Comparison of ENCODE assay signal across 19 cellular contexts in the genomic region with DNA sequence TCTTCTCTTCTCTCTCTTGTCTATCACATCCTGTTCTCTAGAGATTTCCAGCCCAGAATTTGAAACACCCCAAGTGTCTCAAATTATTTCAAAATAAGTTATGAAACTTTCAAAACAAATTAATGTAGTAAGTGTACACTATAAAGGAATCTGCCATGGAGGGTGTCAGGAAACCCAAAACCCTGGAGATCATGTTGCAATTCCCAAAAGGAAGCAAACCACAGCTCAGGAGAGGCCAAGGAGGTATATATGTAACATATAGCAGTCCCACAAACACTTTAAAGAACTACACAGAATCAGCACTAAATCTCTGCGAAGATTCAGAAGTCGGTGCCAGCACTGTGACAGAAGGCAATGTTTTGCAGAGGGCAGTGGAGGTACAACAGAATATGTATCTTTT. TPM values are rescaled to one million over a fixed set of nuclear protein-coding genes. Genes with fewer than 3 reads are reported as not detected.
DNase-seq lines count a peak whose midpoint lies in the region; TF ChIP-seq lines count a peak whose summit lies in the region.
"Had no signal": no experiment of that assay in that cellular context is flagged by ENCODE, and none has a peak within 500 bp of the region (broad histone marks: within the 10 kb centered on the region; RNA-seq: fewer than 3 reads in every experiment).

No MANE protein-coding gene starts in this region.

- TF ChIP-seq CTCF in MM.1S (IDR thresholded peaks at IDR 0.05; ENCODE audit: low read length) (no peak), choroid plexus epithelial cell (conservative IDR thresholded peaks at IDR 0.05; ENCODE audit: low read depth, low read length) (no peak), progenitor cell of endocrine pancreas (IDR thresholded peaks at IDR 0.05; ENCODE audit: unreplicated experiment) (no peak)

- no peaks in the 10 kb centered on the region for H3K9me2 ChIP-seq in MM.1S (replicated peaks; ENCODE audit: insufficient read depth, low read length)

- no peaks in the 10 kb centered on the region for H3K27me3 Mint-ChIP-seq in progenitor cell of endocrine pancreas

- no peaks in the 10 kb centered on the region for H3K79me2 ChIP-seq in MM.1S (ENCODE audit: low read length)

- H3K4me1 ChIP-seq in MM.1S (ENCODE audit: low read length) = peaks cover 9% of the 10 kb centered on the region
- H3K4me1 ChIP-seq: right lobe of liver had no signal

- no peak overlapping the region for H3K9ac ChIP-seq in MM.1S (ENCODE audit: low read length)

- H3K4me3 ChIP-seq in MM.1S (ENCODE audit: low read length) = no peak overlapping the region
- H3K4me3 ChIP-seq in choroid plexus epithelial cell (ENCODE audit: low read depth, low read length) = no peak overlapping the region
- H3K4me3 ChIP-seq: dorsolateral prefrontal cortex, esophagus muscularis mucosa, right lobe of liver had no signal

- H3K27ac ChIP-seq in MM.1S (ENCODE audit: low read length) = no peak overlapping the region
- H3K27ac ChIP-seq: dorsolateral prefrontal cortex, esophagus muscularis mucosa, right lobe of liver had no signal

- H3K4me2 ChIP-seq in MM.1S (ENCODE audit: low read depth, low read length) = peak overlapping the region; percentile 54; the same call in 1 of the 2 replicates

- H4K20me1 ChIP-seq in MM.1S (ENCODE audit: insufficient read depth, low read length) = no peaks in the 10 kb centered on the region; the same call in 1 of the 2 replicates

- H3K36me3 Mint-ChIP-seq in progenitor cell of endocrine pancreas (ENCODE audit: insufficient read depth) = peaks cover 1% of the 10 kb centered on the region

- H3K36me3 ChIP-seq in MM.1S (replicated peaks; ENCODE audit: insufficient read depth, low read length) = no peaks in the 10 kb centered on the region
- H3K36me3 ChIP-seq: esophagus muscularis mucosa, right lobe of liver had no signal

- peaks cover 30% of the 10 kb centered on the region for H3K4me1 Mint-ChIP-seq in progenitor cell of endocrine pancreas (ENCODE audit: low read depth)

- H3K9me3 ChIP-seq in MM.1S (replicated peaks; ENCODE audit: insufficient read depth, low read length) = no peaks in the 10 kb centered on the region
- H3K9me3 ChIP-seq: esophagus muscularis mucosa, right lobe of liver had no signal

- peaks cover 5% of the 10 kb centered on the region; the same call in 1 of the 2 replicates for H3K27me3 ChIP-seq in MM.1S (replicated peaks; ENCODE audit: insufficient read depth, low read length)
- H3K27me3 ChIP-seq: dorsolateral prefrontal cortex, esophagus muscularis mucosa, right lobe of liver had no signal

- H2AFZ ChIP-seq in MM.1S (ENCODE audit: low read length) = no peak overlapping the region

- DNase-seq in EH (ENCODE audit: low read depth) (peak; percentile 49), MM.1S (no peak), choroid plexus epithelial cell (ENCODE audit: low read depth) (peak; percentile 39), progenitor cell of endocrine pancreas (ENCODE audit: low spot score, unreplicated experiment) (no peak), GOT3 (lab: John Stamatoyannopoulos, UW) (no peak), AG08395 (ENCODE audit: low spot score) (no peak), NOMO-1 (lab: John Stamatoyannopoulos, UW; ENCODE audit: unreplicated experiment in 2 of 2) (no peak), A172 (ENCODE audit: low spot score) (no peak)
- DNase-seq: activated CD4-positive, alpha-beta T cell treated with anti-CD3 and anti-CD28 coated beads for 48 hours; activated naive CD4-positive, alpha-beta T cell treated with anti-CD3 and anti-CD28 coated beads for 36 hours; dorsolateral prefrontal cortex; kidney; NCI-H1417 treated with DMSO at 0.1 percent for 48 hours; NCI-H226; right lobe of liver; SHP77 treated with DMSO at 0.1 percent for 48 hours; stimulated activated CD4-positive, alpha-beta T cell treated with anti-CD3 and anti-CD28 coated beads, Interleukin-4, amount 100 ng/mL, for 24 hours; stimulated activated CD8-positive, alpha-beta memory T cell treated with anti-CD3 and anti-CD28 coated beads, Interleukin-4, amount 100 ng/mL, for 48 hours had no signal

- H3K4me3 Mint-ChIP-seq in progenitor cell of endocrine pancreas (ENCODE audit: low read depth) = no peak overlapping the region
- H3K4me3 Mint-ChIP-seq: activated naive CD4-positive, alpha-beta T cell treated with anti-CD3 and anti-CD28 coated beads for 36 hours had no signal

- peak overlapping the region; percentile 6 for H3K27ac Mint-ChIP-seq in progenitor cell of endocrine pancreas
- H3K27ac Mint-ChIP-seq: activated naive CD4-positive, alpha-beta T cell treated with anti-CD3 and anti-CD28 coated beads for 36 hours had no signal

- peaks cover 8% of the 10 kb centered on the region for H3F3A ChIP-seq in MM.1S (ENCODE audit: insufficient read depth, low read length)

- no peaks in the 10 kb centered on the region for H3K9me3 Mint-ChIP-seq in progenitor cell of endocrine pancreas (ENCODE audit: low read depth)
- H3K9me3 Mint-ChIP-seq: activated naive CD4-positive, alpha-beta T cell treated with anti-CD3 and anti-CD28 coated beads for 36 hours had no signal

RNA-seq across cellular contexts. Expression of gene PTPN14, which starts 26.6 kb away (rescaled TPM):
- total RNA-seq in progenitor cell of endocrine pancreas = 37.0 and 43.3 TPM in 2 replicates
- 42.8 and 46.0 TPM in 2 replicates for total RNA-seq in A172 (2014; rRNA removed; shearing (Covaris generic))

Comparison
In these comparisons a context has a peak if more than half of its experiments do, and no peak if none do; other contexts are left out.
1. DNase-seq: peak in EH (single experiment) and choroid plexus epithelial cell (single experiment); none in MM.1S (single experiment), progenitor cell of endocrine pancreas (single experiment), GOT3 (single experiment), AG08395 (single experiment), NOMO-1 (0 of 2) and A172 (single experiment).